Comparison of ENCODE assay signal across 1 cellular context in the genomic region with DNA sequence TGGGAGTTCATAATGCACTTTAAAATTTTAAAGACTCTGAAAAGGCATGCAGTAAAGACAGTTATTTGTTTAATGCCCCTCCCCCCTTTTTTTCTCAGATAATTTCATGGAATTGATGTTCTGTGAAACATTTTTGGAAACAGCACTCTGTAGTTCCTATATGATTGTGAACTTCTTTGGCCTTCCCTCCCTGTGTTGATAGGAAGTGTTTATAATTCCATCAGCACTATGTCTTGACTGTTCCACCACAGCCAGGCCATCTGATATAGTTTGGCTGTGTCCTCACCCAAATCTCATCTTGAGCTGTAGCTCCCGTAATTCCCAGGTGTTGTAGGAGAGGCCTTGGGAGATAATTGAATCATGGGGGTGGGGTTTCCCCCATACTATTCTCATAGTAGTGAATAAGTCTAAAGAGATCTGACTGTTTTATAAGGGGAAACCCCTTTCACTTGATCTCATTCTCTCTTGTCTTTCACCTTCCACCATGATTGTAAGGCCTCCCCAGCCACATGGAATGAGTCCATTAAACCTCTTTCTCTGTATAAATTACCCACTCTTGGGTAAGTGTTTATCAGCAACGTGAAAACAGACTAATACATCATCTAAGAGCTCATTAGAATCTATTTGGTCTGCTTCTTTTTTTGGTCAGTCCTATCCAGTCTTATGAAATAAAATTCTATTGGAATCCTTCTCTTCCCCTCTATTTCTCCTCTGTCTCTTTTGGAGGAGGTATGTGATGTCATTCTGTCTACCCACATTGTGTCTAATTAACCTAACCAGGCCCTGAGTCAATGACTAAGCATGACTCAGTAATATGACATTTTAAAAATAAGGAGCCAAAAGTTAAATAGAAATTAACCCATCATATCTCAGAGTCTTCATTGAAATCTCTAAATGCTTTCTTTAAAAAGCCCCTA.
TF ChIP-seq lines count a peak whose summit lies in the region.

No MANE protein-coding gene starts in this region.

TF ChIP-seq in HCT116, 20 proteins besides CTCF, POLR2A, EP300 and RAD21 (continued from another document):
- TF ChIP-seq, protein P1, sequence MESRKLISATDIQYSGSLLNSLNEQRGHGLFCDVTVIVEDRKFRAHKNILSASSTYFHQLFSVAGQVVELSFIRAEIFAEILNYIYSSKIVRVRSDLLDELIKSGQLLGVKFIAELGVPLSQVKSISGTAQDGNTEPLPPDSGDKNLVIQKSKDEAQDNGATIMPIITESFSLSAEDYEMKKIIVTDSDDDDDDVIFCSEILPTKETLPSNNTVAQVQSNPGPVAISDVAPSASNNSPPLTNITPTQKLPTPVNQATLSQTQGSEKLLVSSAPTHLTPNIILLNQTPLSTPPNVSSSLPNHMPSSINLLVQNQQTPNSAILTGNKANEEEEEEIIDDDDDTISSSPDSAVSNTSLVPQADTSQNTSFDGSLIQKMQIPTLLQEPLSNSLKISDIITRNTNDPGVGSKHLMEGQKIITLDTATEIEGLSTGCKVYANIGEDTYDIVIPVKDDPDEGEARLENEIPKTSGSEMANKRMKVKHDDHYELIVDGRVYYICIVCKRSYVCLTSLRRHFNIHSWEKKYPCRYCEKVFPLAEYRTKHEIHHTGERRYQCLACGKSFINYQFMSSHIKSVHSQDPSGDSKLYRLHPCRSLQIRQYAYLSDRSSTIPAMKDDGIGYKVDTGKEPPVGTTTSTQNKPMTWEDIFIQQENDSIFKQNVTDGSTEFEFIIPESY (IDR thresholded peaks at IDR 0.05; ENCODE audit: extremely low read depth, insufficient replicate concordance, low read length) = no peak
- TF ChIP-seq FOSL1 (IDR thresholded peaks at IDR 0.05; ENCODE audit: low read depth) (peak; percentile 92), EZH2 (IDR thresholded peaks at IDR 0.05) (no peak), SRF (IDR thresholded peaks at IDR 0.05; ENCODE audit: low read depth) (peak; percentile 63), JUND (IDR thresholded peaks at IDR 0.05) (peak; percentile 69), EGR1 (IDR thresholded peaks at IDR 0.05; ENCODE audit: low read depth) (0 out of 2 replicates have a peak, but pooled peaks have one; percentile 26), SP1 (IDR thresholded peaks at IDR 0.05; ENCODE audit: low read depth) (peak; percentile 55), CEBPB (IDR thresholded peaks at IDR 0.05; ENCODE audit: low read depth) (peak; percentile 57), ELF1 (IDR thresholded peaks at IDR 0.05; ENCODE audit: borderline replicate concordance, low read depth) (no peak), ZFX (IDR thresholded peaks at IDR 0.05) (no peak)
- TF ChIP-seq, protein P2, sequence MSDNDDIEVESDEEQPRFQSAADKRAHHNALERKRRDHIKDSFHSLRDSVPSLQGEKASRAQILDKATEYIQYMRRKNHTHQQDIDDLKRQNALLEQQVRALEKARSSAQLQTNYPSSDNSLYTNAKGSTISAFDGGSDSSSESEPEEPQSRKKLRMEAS (IDR thresholded peaks at IDR 0.05) = no peak
